In genomic region chr7:69775231-69775771, GRCh38 we compare ENCODE assay signal across 13 cellular contexts.
DNase-seq lines count a peak whose midpoint lies in the region; ATAC-seq, FAIRE-seq and TF ChIP-seq lines count a peak whose summit lies in the region.
"Had no signal": no experiment of that assay in that cellular context is flagged by ENCODE, and none has a peak within 500 bp of the region (broad histone marks: within the 10 kb centered on the region; RNA-seq: fewer than 3 reads in every experiment).

No MANE protein-coding gene starts in this region.

- 31% methylated on average over 6 of the region's 6 CpGs for WGBS in A549 (ENCODE audit: missing lambda C conversion rate)
- WGBS in lower leg skin, 2 donors = 67 to 68% methylated on average over 6 of the region's 6 CpGs

- H3K9me3 Mint-ChIP-seq in activated naive CD4-positive, alpha-beta T cell treated with anti-CD3 and anti-CD28 coated beads, Interleukin-2, amount 10 ng/mL, durations not matched to agents 7 days and 5 days = no peaks in the 10 kb centered on the region
- H3K9me3 Mint-ChIP-seq: activated B cell treated with CpG ODN at 0.5 μM for 24 hours, brain had no signal

- FAIRE-seq in A549 (lab: Jason Lieb, UNC) = no peak
- FAIRE-seq: kidney had no signal

- peak; percentile 25 to 74 for DNase-seq in A549 (ENCODE audit: low read depth in 1 of 2, low spot score in 1 of 2)
- peak; percentile 74 for DNase-seq in NCI-H460 (ENCODE audit: extremely low read depth, low read depth)
- DNase-seq in epithelial cell of prostate (ENCODE audit: low read depth, low spot score) = peak; percentile 33
- peak; percentile 72 to 85 for DNase-seq in lower leg skin (ENCODE audit: low spot score in 2 of 2)
- no peak for DNase-seq in activated naive CD4-positive, alpha-beta T cell treated with anti-CD3 and anti-CD28 coated beads, Interleukin-2, amount 10 ng/mL, durations not matched to agents 7 days and 5 days
- no peak for DNase-seq in stimulated activated CD4-positive, alpha-beta T cell treated with anti-CD3 and anti-CD28 coated beads, Interleukin-2, amount 100 ng/mL, for 48 hours
- DNase-seq in NCI-H1694 treated with DMSO at 0.1 percent for 48 hours (lab: John Stamatoyannopoulos, UW) = no peak
- DNase-seq: activated B cell treated with CpG ODN at 0.5 μM for 24 hours, kidney, NCI-H446 treated with DMSO at 0.1 percent for 48 hours, SHP77 treated with DMSO at 0.1 percent for 48 hours had no signal

- H3K4me3 Mint-ChIP-seq in activated naive CD4-positive, alpha-beta T cell treated with anti-CD3 and anti-CD28 coated beads, Interleukin-2, amount 10 ng/mL, durations not matched to agents 7 days and 5 days = no peak overlapping the region
- H3K4me3 Mint-ChIP-seq: activated B cell treated with CpG ODN at 0.5 μM for 24 hours, brain had no signal

- no peaks in the 10 kb centered on the region for H3K36me3 Mint-ChIP-seq in activated naive CD4-positive, alpha-beta T cell treated with anti-CD3 and anti-CD28 coated beads, Interleukin-2, amount 10 ng/mL, durations not matched to agents 7 days and 5 days

- H3K27me3 Mint-ChIP-seq in activated naive CD4-positive, alpha-beta T cell treated with anti-CD3 and anti-CD28 coated beads, Interleukin-2, amount 10 ng/mL, durations not matched to agents 7 days and 5 days = no peaks in the 10 kb centered on the region
- H3K27me3 Mint-ChIP-seq: activated B cell treated with CpG ODN at 0.5 μM for 24 hours, brain had no signal

- CTCF ChIA-PET in A549 (lab: Yijun Ruan, JAX) = interaction anchor here (1.0 kb wide), 1 partner anchor 19 kb away, joined by 3 read pairs; no protein-coding TSS in a partner anchor
- CTCF ChIA-PET in activated naive CD4-positive, alpha-beta T cell treated with anti-CD3 and anti-CD28 coated beads, Interleukin-2, amount 10 ng/mL, durations not matched to agents 7 days and 5 days (lab: Charles Lee) = no interaction called here

- H3K9me3 ChIP-seq in A549 = no peaks in the 10 kb centered on the region

- no peak for TF ChIP-seq CTCF in A549 (IDR thresholded peaks at IDR 0.05)
- no peak for TF ChIP-seq CTCF in lower leg skin (IDR thresholded peaks at IDR 0.05)

- no peak for TF ChIP-seq EP300 in A549 (IDR thresholded peaks at IDR 0.05)

- no peak for TF ChIP-seq RAD21 in A549 (conservative IDR thresholded peaks at IDR 0.05 in 1 of 2, IDR thresholded peaks at IDR 0.05 in 1 of 2)

- H3K4me1 ChIP-seq in A549 = peaks cover 55% of the 10 kb centered on the region

- H3K27ac ChIP-seq in A549 (peak overlapping the region; percentile 8 to 52; a peak in 3 of 6 replicates), epithelial cell of prostate (peak overlapping the region; percentile 10)

- POLR2A ChIA-PET in A549 (lab: Yijun Ruan, JAX) = no interaction called here

- peak overlapping the region; percentile 49 for H3K4me2 ChIP-seq in A549

- intact Hi-C loops in lower leg skin (cut with DNase I; ENCODE audit: low total_unique reads) = no loop called here

- no peak overlapping the region for H3K4me3 ChIP-seq in A549
- H3K4me3 ChIP-seq in lower leg skin (ENCODE audit: low read depth, poor library complexity, severe bottlenecking) = no peak overlapping the region

- H3K27ac Mint-ChIP-seq in activated naive CD4-positive, alpha-beta T cell treated with anti-CD3 and anti-CD28 coated beads, Interleukin-2, amount 10 ng/mL, durations not matched to agents 7 days and 5 days = no peak overlapping the region
- H3K27ac Mint-ChIP-seq: activated B cell treated with CpG ODN at 0.5 μM for 24 hours had no signal

- no peak for TF ChIP-seq POLR2A in A549 (IDR thresholded peaks at IDR 0.05; ENCODE audit: low read length)
- no peak for TF ChIP-seq POLR2A in lower leg skin (IDR thresholded peaks at IDR 0.05)

- ATAC-seq in A549 (peak; percentile 68 to 77; a peak in 5 of 6 replicates), GM21528 (IDR thresholded peaks at IDR 0.05; ENCODE audit: low FRiP score, unreplicated experiment) (no peak)

- H3K4me1 Mint-ChIP-seq in activated naive CD4-positive, alpha-beta T cell treated with anti-CD3 and anti-CD28 coated beads, Interleukin-2, amount 10 ng/mL, durations not matched to agents 7 days and 5 days = no peaks in the 10 kb centered on the region
- H3K4me1 Mint-ChIP-seq: activated B cell treated with CpG ODN at 0.5 μM for 24 hours had no signal

TF ChIP-seq in A549, 52 proteins besides CTCF, POLR2A, EP300 and RAD21:
- TF ChIP-seq PBX3 (IDR thresholded peaks at IDR 0.05) (no peak), RARB (CRISPR knock-in tag; IDR thresholded peaks at IDR 0.05) (no peak), BCL3 (IDR thresholded peaks at IDR 0.05) (no peak), CHD2 (IDR thresholded peaks at IDR 0.05; ENCODE audit: low read length, partially characterized antibody) (no peak)

Comparison
In these comparisons a context has a peak if more than half of its experiments do, and no peak if none do; other contexts are left out.
1. DNase-seq: peak in A549 (2 of 2), NCI-H460 (single experiment), epithelial cell of prostate (single experiment) and lower leg skin (2 of 2); none in activated naive CD4-positive, alpha-beta T cell treated with anti-CD3 and anti-CD28 coated beads, Interleukin-2, amount 10 ng/mL, durations not matched to agents 7 days and 5 days (single experiment), stimulated activated CD4-positive, alpha-beta T cell treated with anti-CD3 and anti-CD28 coated beads, Interleukin-2, amount 100 ng/mL, for 48 hours (0 of 2) and NCI-H1694 treated with DMSO at 0.1 percent for 48 hours (single experiment).